In genomic region chr1:20470174-20470573, GRCh38 we compare ENCODE assay signal across 19 cellular contexts. TPM values are rescaled to one million over a fixed set of nuclear protein-coding genes. Genes with fewer than 3 reads are reported as not detected.
DNase-seq lines count a peak whose midpoint lies in the region; ATAC-seq, FAIRE-seq and TF ChIP-seq lines count a peak whose summit lies in the region.
"Had no signal": no experiment of that assay in that cellular context is flagged by ENCODE, and none has a peak within 500 bp of the region (broad histone marks: within the 10 kb centered on the region; RNA-seq: fewer than 3 reads in every experiment).

No MANE protein-coding gene starts in this region.

- peaks cover 3 to 37% of the 10 kb centered on the region in 2 experiments; a peak in 4 of 5 replicates for H3K27me3 ChIP-seq in K562 (ENCODE audit: control insufficient read depth in 2 of 2, insufficient read depth in 2 of 2, low read length in 2 of 2)
- H3K27me3 ChIP-seq in pancreas = no peaks in the 10 kb centered on the region

- in situ Hi-C loops in K562 (cut with MboI) = no loop called here

- H3K4me3 ChIP-seq in K562 (no peak overlapping the region), pancreas (no peak overlapping the region)
- H3K4me3 ChIP-seq: BLaER1, SK-N-MC, skin epidermis, stomach had no signal

- POLR2A ChIA-PET in K562 (lab: Yijun Ruan, JAX) = interaction anchor here (0.6 to 0.8 kb wide), 2 partner anchors 39 to 175 kb away, joined by 3 to 7 read pairs; no protein-coding TSS in a partner anchor

- H3K9me3 ChIP-seq in K562 (replicated peaks; ENCODE audit: control insufficient read depth, insufficient read depth, low read depth, low read length) (no peaks in the 10 kb centered on the region), pancreas (no peaks in the 10 kb centered on the region)
- H3K9me3 ChIP-seq: BLaER1, stomach had no signal

- H3K27ac Mint-ChIP-seq in type B pancreatic cell = no peak overlapping the region
- H3K27ac Mint-ChIP-seq: activated naive CD8-positive, alpha-beta T cell; nephron progenitor cell had no signal

- no peak for TF ChIP-seq EP300 in K562 (IDR thresholded peaks at IDR 0.05; ENCODE audit: low read length)

- CTCF ChIA-PET in K562 (lab: Yijun Ruan, JAX; ENCODE audit: low intra/inter-chr PET ratio) = no interaction called here

- TF ChIP-seq CTCF in K562 (IDR thresholded peaks at IDR 0.05 in 2 of 3, conservative IDR thresholded peaks at IDR 0.05 in 1 of 3; ENCODE audit: insufficient read depth in 2 of 3, low read depth in 1 of 3, low read length in 3 of 3) = no peak
- TF ChIP-seq CTCF in pancreas (IDR thresholded peaks at IDR 0.05) = no peak
- no peak for TF ChIP-seq CTCF in type B pancreatic cell (conservative IDR thresholded peaks at IDR 0.05)

- H3K4me3 Mint-ChIP-seq in type B pancreatic cell = no peak overlapping the region
- H3K4me3 Mint-ChIP-seq: activated naive CD8-positive, alpha-beta T cell; nephron progenitor cell had no signal

- no peaks in the 10 kb centered on the region for H3K36me3 Mint-ChIP-seq in type B pancreatic cell
- H3K36me3 Mint-ChIP-seq: activated naive CD8-positive, alpha-beta T cell had no signal

- H3K9ac ChIP-seq in K562 (ENCODE audit: insufficient read depth in 1 of 2, low read depth in 2 of 2, low read length in 2 of 2) = no peak overlapping the region
- H3K9ac ChIP-seq: BLaER1 had no signal

- FAIRE-seq in K562 (lab: Jason Lieb, UNC) = no peak
- FAIRE-seq in pancreas (lab: Jason Lieb, UNC) = no peak
- FAIRE-seq: kidney had no signal

- H3K36me3 ChIP-seq in K562 (ENCODE audit: control insufficient read depth, insufficient read depth, low read length) (no peaks in the 10 kb centered on the region), pancreas (no peaks in the 10 kb centered on the region)
- H3K36me3 ChIP-seq: BLaER1, stomach had no signal

- H3K4me1 ChIP-seq in K562 (replicated peaks in 1 of 2; ENCODE audit: control insufficient read depth in 2 of 2, insufficient read depth in 2 of 2, low read length in 2 of 2) (peaks cover 0 to 5% of the 10 kb centered on the region in 2 experiments; a peak in 2 of 5 replicates), pancreas (no peaks in the 10 kb centered on the region)
- H3K4me1 ChIP-seq: BLaER1 had no signal

- intact Hi-C loops in K562 (cut with micrococcal nuclease) (no loop called here), pancreas (cut with DNase I) (no loop called here)

- no peak overlapping the region for H3K4me2 ChIP-seq in K562 (ENCODE audit: insufficient read depth, low read length)
- H3K4me2 ChIP-seq: BLaER1 had no signal

- WGBS in K562 (ENCODE audit: insufficient coverage, low coverage, missing lambda C conversion rate) = 0% methylated on average over 4 of the region's 4 CpGs
- WGBS in pancreas, 2 donors = 59% methylated on average over 4 of the region's 4 CpGs

- no peak for TF ChIP-seq RAD21 in K562 (CRISPR knock-in tag; conservative IDR thresholded peaks at IDR 0.05 in 1 of 2, IDR thresholded peaks at IDR 0.05 in 1 of 2)

- peaks cover 5% of the 10 kb centered on the region for H3K4me1 Mint-ChIP-seq in type B pancreatic cell (ENCODE audit: unreplicated experiment)

- BruUV-seq in K562 (replicated peaks; lab: Mats Ljungman, UMichigan) = no TSS peak

- peak; percentile 20 for DNase-seq in Daoy (ENCODE audit: low read depth)
- DNase-seq in NCI-H2196 (lab: John Stamatoyannopoulos, UW; ENCODE audit: unreplicated experiment) = peak; percentile 57
- DNase-seq in K562 (ENCODE audit: extremely low read depth in 1 of 4, low spot score in 3 of 4) = no peak
- no peak for DNase-seq in pancreas
- DNase-seq in type B pancreatic cell (ENCODE audit: extremely low spot score, unreplicated experiment) = no peak
- DNase-seq: activated CD8-positive, alpha-beta memory T cell treated with anti-CD3 and anti-CD28 coated beads, Interleukin-2, amount 50 U/mL, for 4 hours; central memory CD4-positive, alpha-beta T cell; GDM1; GOT3; nephron progenitor cell; stomach had no signal

- H4K20me1 ChIP-seq in K562 (replicated peaks; ENCODE audit: control insufficient read depth, insufficient read depth, low read length) = 0 out of 2 replicates have a peak, but pooled peaks cover 5% of the 10 kb centered on the region
- H4K20me1 ChIP-seq: BLaER1 had no signal

- peaks cover 45% of the 10 kb centered on the region for H3K27me3 Mint-ChIP-seq in type B pancreatic cell

- H3K79me2 ChIP-seq in K562 (ENCODE audit: control insufficient read depth, insufficient read depth, low read length) = no peaks in the 10 kb centered on the region

- H3K9me1 ChIP-seq in K562 (ENCODE audit: control insufficient read depth, insufficient read depth, low read length) = no peaks in the 10 kb centered on the region

- TF ChIP-seq POLR2A in K562 (conservative IDR thresholded peaks at IDR 0.05) = no peak

- ATAC-seq in K562 (no peak), pancreas (peak in 3 of 4 donors; percentile 44 to 58 (median 57)), GM19452 (IDR thresholded peaks at IDR 0.05; ENCODE audit: unreplicated experiment) (no peak), HG03521 (IDR thresholded peaks at IDR 0.05; ENCODE audit: unreplicated experiment) (no peak), GM21515 (IDR thresholded peaks at IDR 0.05; ENCODE audit: unreplicated experiment) (no peak)

- no peak overlapping the region for H2AFZ ChIP-seq in K562 (ENCODE audit: low read depth, low read length)

- H3K9me3 Mint-ChIP-seq in type B pancreatic cell = no peaks in the 10 kb centered on the region
- H3K9me3 Mint-ChIP-seq: nephron progenitor cell had no signal

- H3K27ac ChIP-seq in K562 (ENCODE audit: extremely low read depth, low read depth, low read length) (no peak overlapping the region), pancreas (no peak overlapping the region)
- H3K27ac ChIP-seq: BLaER1, SK-N-MC, skin epidermis, stomach had no signal

RNA-seq across cellular contexts. Expression of gene CAMK2N1, which starts 15.8 kb away (rescaled TPM):
- total RNA-seq in Daoy (2014; rRNA removed; shearing (Covaris generic)) = 2.2 and 5.4 TPM in 2 replicates
- 1.1 and 1.2 TPM in 2 replicates for total RNA-seq in K562 (2011; cell fraction: chromatin; rRNA removed; ENCODE audit: low replicate concordance)
- total RNA-seq in K562 (2011; cell fraction: nucleolus; rRNA removed) = 0.17 and 1.2 TPM in 2 replicates
- 0.81 and 2.7 TPM in 2 replicates for total RNA-seq in K562 (2011; cell fraction: nucleoplasm; rRNA removed)
- 0.09 and 0.24 TPM in 2 replicates for total RNA-seq in K562 (2014; rRNA removed)
- total RNA-seq in K562 (2014; rRNA removed; fragmentation: Illumina TruSeq; extraction: Trizol) = 0.15 and 0.22 TPM in 2 replicates
- 0.15 and 0.25 TPM in 2 replicates for total RNA-seq in K562 (2015; rRNA removed; fragmentation: Illumina TruSeq; extraction: Trizol)
- 1.4 and 2.1 TPM in 2 replicates for total RNA-seq in K562 (2021)
- 0.27 and 0.47 TPM in 2 replicates for polyA plus RNA-seq in K562 (2011; rRNA removed)
- polyA plus RNA-seq in K562 (2011; cell fraction: cytosol; rRNA removed) = 0.27 and 0.28 TPM in 2 replicates
- polyA plus RNA-seq in K562 (2011; cell fraction: nucleus; rRNA removed) = 0.32 and 0.84 TPM in 2 replicates
- 1.7 and 2.2 TPM in 2 replicates for polyA plus RNA-seq in K562 (2012)
- 0.74 and 1.1 TPM in 2 replicates for polyA plus RNA-seq in K562 (2014; fragmentation: Illumina TruSeq; extraction: Trizol)
- polyA plus RNA-seq in K562 (2014; fragmentation: Nextera tagmentation; extraction: Ambion mirVana) = under 1 TPM; 0.20 to 0.34 TPM
- polyA plus RNA-seq in K562 (2014; rRNA removed) = 0.45 and 0.52 TPM in 2 replicates
- polyA minus RNA-seq in K562 (2011; rRNA and poly(A)+ RNA removed) = 0.24 and 0.32 TPM in 2 replicates
- polyA minus RNA-seq in K562 (2011; cell fraction: cytosol; rRNA and poly(A)+ RNA removed) = 0.38 and 0.55 TPM in 2 replicates
- polyA minus RNA-seq in K562 (2011; cell fraction: nucleus; rRNA and poly(A)+ RNA removed) = 0.11 and 0.27 TPM in 2 replicates
- 1 to 10 TPM; 3.4 to 9.3 (median 5.5) TPM for total RNA-seq in pancreas
- polyA plus RNA-seq in pancreas = 10 to 100 TPM in 1 of 2 donors, 1 to 10 TPM in 1; 6.8 to 40.7 TPM
- 28.9 and 43.0 TPM in 2 replicates for total RNA-seq in type B pancreatic cell (ENCODE audit: low replicate concordance)

RNA-seq across cellular contexts. Expression of gene MUL1, which starts 37.8 kb away (rescaled TPM):
- total RNA-seq in Daoy (2014; rRNA removed; shearing (Covaris generic)) = 44.8 and 52.6 TPM in 2 replicates
- 13.4 and 41.5 TPM in 2 replicates for total RNA-seq in K562 (2011; cell fraction: chromatin; rRNA removed; ENCODE audit: low replicate concordance)
- total RNA-seq in K562 (2011; cell fraction: nucleolus; rRNA removed) = 54.0 and 57.2 TPM in 2 replicates
- 39.6 and 40.0 TPM in 2 replicates for total RNA-seq in K562 (2011; cell fraction: nucleoplasm; rRNA removed)
- total RNA-seq in K562 (2014; rRNA removed) = 20.1 and 25.0 TPM in 2 replicates
- 12.7 and 14.5 TPM in 2 replicates for total RNA-seq in K562 (2014; rRNA removed; fragmentation: Illumina TruSeq; extraction: Trizol)
- 18.6 and 18.7 TPM in 2 replicates for total RNA-seq in K562 (2015; rRNA removed; fragmentation: Illumina TruSeq; extraction: Trizol)
- total RNA-seq in K562 (2021) = 32.9 and 34.6 TPM in 2 replicates
- 19.3 and 21.6 TPM in 2 replicates for polyA plus RNA-seq in K562 (2011; rRNA removed)
- 22.4 and 29.8 TPM in 2 replicates for polyA plus RNA-seq in K562 (2011; cell fraction: cytosol; rRNA removed)
- polyA plus RNA-seq in K562 (2011; cell fraction: nucleus; rRNA removed) = 16.2 and 16.7 TPM in 2 replicates
- polyA plus RNA-seq in K562 (2012) = 25.8 and 26.7 TPM in 2 replicates
- polyA plus RNA-seq in K562 (2014; fragmentation: Illumina TruSeq; extraction: Trizol) = 26.2 and 26.5 TPM in 2 replicates
- polyA plus RNA-seq in K562 (2014; fragmentation: Nextera tagmentation; extraction: Ambion mirVana) = 10 to 100 TPM; 10.4 to 14.7 TPM
- 22.0 and 23.7 TPM in 2 replicates for polyA plus RNA-seq in K562 (2014; rRNA removed)
- polyA minus RNA-seq in K562 (2011; rRNA and poly(A)+ RNA removed) = 14.0 and 16.3 TPM in 2 replicates
- 16.0 and 19.4 TPM in 2 replicates for polyA minus RNA-seq in K562 (2011; cell fraction: cytosol; rRNA and poly(A)+ RNA removed)
- polyA minus RNA-seq in K562 (2011; cell fraction: nucleus; rRNA and poly(A)+ RNA removed) = 10.5 and 15.2 TPM in 2 replicates
- total RNA-seq in pancreas = 10 to 100 TPM in 5 of 6 donors, 1 to 10 TPM in 1; 9.9 to 16.5 (median 12.2) TPM
- 10 to 100 TPM in 1 of 2 donors, 1 to 10 TPM in 1; 3.5 to 10.6 TPM for polyA plus RNA-seq in pancreas
- 31.1 and 38.4 TPM in 2 replicates for total RNA-seq in type B pancreatic cell (ENCODE audit: low replicate concordance)

Comparison
In these comparisons a context has a peak if more than half of its experiments do, and no peak if none do; other contexts are left out.
1. DNase-seq: peak in Daoy (single experiment) and NCI-H2196 (single experiment); none in K562 (0 of 4), pancreas (0 of 6) and type B pancreatic cell (single experiment).
2. ATAC-seq: peak in pancreas (3 of 4); none in K562 (single experiment), GM19452 (single experiment), HG03521 (single experiment) and GM21515 (single experiment).